In genomic region chr9:5787759-5788329, GRCh38 we compare ENCODE assay signal across 15 cellular contexts. TPM values are rescaled to one million over a fixed set of nuclear protein-coding genes. Genes with fewer than 3 reads are reported as not detected.
A peak's percentile ranks its signal among the peaks of the same experiment; 100 is the strongest.
DNase-seq lines count a peak whose midpoint lies in the region; ATAC-seq, FAIRE-seq and TF ChIP-seq lines count a peak whose summit lies in the region.
"Had no signal": no experiment of that assay in that cellular context is flagged by ENCODE, and none has a peak within 500 bp of the region (broad histone marks: within the 10 kb centered on the region; RNA-seq: fewer than 3 reads in every experiment).

No MANE protein-coding gene starts in this region.

- TF ChIP-seq POLR2A in GM18505 (IDR thresholded peaks at IDR 0.05; ENCODE audit: borderline replicate concordance, extremely low read depth, insufficient read depth, insufficient read length) (no peak), gastrocnemius medialis (IDR thresholded peaks at IDR 0.05) (no peak)

- H3K27ac ChIP-seq in astrocyte (ENCODE audit: low read depth, low read length): no peak overlapping the region
- H3K27ac ChIP-seq in gastrocnemius medialis: no peak overlapping the region
- H3K27ac ChIP-seq: KMS-11, PC-9 had no signal

- no peak overlapping the region for H3K9ac ChIP-seq in astrocyte (ENCODE audit: low read length)
- H3K9ac ChIP-seq: KMS-11 had no signal

- no peaks in the 10 kb centered on the region for H3K27me3 Mint-ChIP-seq in activated naive CD4-positive, alpha-beta T cell treated with anti-CD3 and anti-CD28 coated beads for 36 hours (ENCODE audit: low read depth)
- no peaks in the 10 kb centered on the region for H3K27me3 Mint-ChIP-seq in T-cell
- no peaks in the 10 kb centered on the region for H3K27me3 Mint-ChIP-seq in astrocyte (ENCODE audit: low read depth, unreplicated experiment)
- no peaks in the 10 kb centered on the region for H3K27me3 Mint-ChIP-seq in stimulated activated naive CD8-positive, alpha-beta T cell treated with anti-CD3 and anti-CD28 coated beads, Interleukin-15, Interleukin-2, amounts not matched to agents 100 ng/mL and 50 ng/mL, for 24 hours

- DNase-seq in activated naive CD4-positive, alpha-beta T cell treated with anti-CD3 and anti-CD28 coated beads for 36 hours: no peak
- no peak for DNase-seq in activated naive CD4-positive, alpha-beta T cell treated with anti-CD3 and anti-CD28 coated beads, Interleukin-2, amount 50 U/mL, for 16 hours
- no peak for DNase-seq in T-cell
- no peak for DNase-seq in astrocyte (ENCODE audit: low read depth)
- DNase-seq in gastrocnemius medialis: no peak
- DNase-seq: AML-193, H7, NCI-H1436, NCI-H2029, NCI-H2171 treated with DMSO at 0.1 percent for 48 hours, NCI-H774, PC-9 had no signal

- peak; percentile 13 for FAIRE-seq in astrocyte (lab: Jason Lieb, UNC)

- no peaks in the 10 kb centered on the region for H3K4me1 ChIP-seq in astrocyte (ENCODE audit: insufficient read depth, low read length)
- peaks cover 0 to 19% of the 10 kb centered on the region in 2 donors for H3K4me1 ChIP-seq in gastrocnemius medialis

- no peak overlapping the region for H3K4me2 ChIP-seq in astrocyte (ENCODE audit: low read length)
- H3K4me2 ChIP-seq: KMS-11, PC-9 had no signal

- peaks cover 52% of the 10 kb centered on the region for H3K4me1 Mint-ChIP-seq in activated naive CD4-positive, alpha-beta T cell treated with anti-CD3 and anti-CD28 coated beads for 36 hours (ENCODE audit: low read depth)
- H3K4me1 Mint-ChIP-seq in T-cell: peaks cover 31 to 35% (median 32%) of the 10 kb centered on the region in 3 donors
- H3K4me1 Mint-ChIP-seq in astrocyte (ENCODE audit: low read depth, unreplicated experiment): peaks cover 24% of the 10 kb centered on the region
- peaks cover 58% of the 10 kb centered on the region for H3K4me1 Mint-ChIP-seq in stimulated activated naive CD8-positive, alpha-beta T cell treated with anti-CD3 and anti-CD28 coated beads, Interleukin-15, Interleukin-2, amounts not matched to agents 100 ng/mL and 50 ng/mL, for 24 hours (ENCODE audit: low read depth)

- in situ Hi-C loops in gastrocnemius medialis (cut with MboI; ENCODE audit: low sequenced_read_pairs in 4 of 4): no loop called here

- no peaks in the 10 kb centered on the region for H3K9me3 ChIP-seq in astrocyte (ENCODE audit: insufficient read depth, low read depth, low read length)
- H3K9me3 ChIP-seq in gastrocnemius medialis: no peaks in the 10 kb centered on the region

- H4K20me1 ChIP-seq in astrocyte (ENCODE audit: insufficient read depth, low read length): no peaks in the 10 kb centered on the region

- H3K4me3 Mint-ChIP-seq in activated naive CD4-positive, alpha-beta T cell treated with anti-CD3 and anti-CD28 coated beads for 36 hours: no peak overlapping the region
- no peak overlapping the region for H3K4me3 Mint-ChIP-seq in T-cell
- no peak overlapping the region for H3K4me3 Mint-ChIP-seq in astrocyte (ENCODE audit: unreplicated experiment)
- H3K4me3 Mint-ChIP-seq in stimulated activated naive CD8-positive, alpha-beta T cell treated with anti-CD3 and anti-CD28 coated beads, Interleukin-15, Interleukin-2, amounts not matched to agents 100 ng/mL and 50 ng/mL, for 24 hours: peak overlapping the region; percentile 3

- TF ChIP-seq CTCF in astrocyte (IDR thresholded peaks at IDR 0.05; ENCODE audit: insufficient read depth, low read depth, low read length) (no peak), gastrocnemius medialis (IDR thresholded peaks at IDR 0.05 in 4 of 5, conservative IDR thresholded peaks at IDR 0.05 in 1 of 5) (no peak)

- CTCF ChIA-PET in activated naive CD4-positive, alpha-beta T cell treated with anti-CD3 and anti-CD28 coated beads for 36 hours (lab: Charles Lee): interaction anchor here (1.4 to 2.0 kb wide), 2 partner anchors 11 kb away, joined by 4 read pairs; no protein-coding TSS in a partner anchor
- CTCF ChIA-PET in T-cell (lab: Charles Lee): interaction anchor here in 1 of 2 donors (0.6 kb wide), 1 partner anchor 1041 kb away, joined by 3 read pairs; no protein-coding TSS in a partner anchor

- peak overlapping the region; percentile 75 for H3K27ac Mint-ChIP-seq in activated naive CD4-positive, alpha-beta T cell treated with anti-CD3 and anti-CD28 coated beads for 36 hours
- H3K27ac Mint-ChIP-seq in T-cell: peak overlapping the region; percentile 19 to 41
- no peak overlapping the region for H3K27ac Mint-ChIP-seq in astrocyte (ENCODE audit: unreplicated experiment)
- H3K27ac Mint-ChIP-seq in stimulated activated naive CD8-positive, alpha-beta T cell treated with anti-CD3 and anti-CD28 coated beads, Interleukin-15, Interleukin-2, amounts not matched to agents 100 ng/mL and 50 ng/mL, for 24 hours: peak overlapping the region; percentile 76

- H2AFZ ChIP-seq in astrocyte (ENCODE audit: low read depth, low read length): no peak overlapping the region
- H2AFZ ChIP-seq: PC-9 had no signal

- no peak overlapping the region for H3K4me3 ChIP-seq in astrocyte (ENCODE audit: insufficient read depth, low read depth, low read length)
- H3K4me3 ChIP-seq in gastrocnemius medialis: no peak overlapping the region
- H3K4me3 ChIP-seq: PC-9 had no signal

- H3K36me3 Mint-ChIP-seq in activated naive CD4-positive, alpha-beta T cell treated with anti-CD3 and anti-CD28 coated beads for 36 hours (ENCODE audit: low read depth): peaks cover 61% of the 10 kb centered on the region
- H3K36me3 Mint-ChIP-seq in T-cell: peaks cover 85% of the 10 kb centered on the region
- H3K36me3 Mint-ChIP-seq in astrocyte (ENCODE audit: low read depth, unreplicated experiment): peaks cover 6% of the 10 kb centered on the region
- H3K36me3 Mint-ChIP-seq in stimulated activated naive CD8-positive, alpha-beta T cell treated with anti-CD3 and anti-CD28 coated beads, Interleukin-15, Interleukin-2, amounts not matched to agents 100 ng/mL and 50 ng/mL, for 24 hours (ENCODE audit: low read depth): peaks cover 85% of the 10 kb centered on the region

- H3K36me3 ChIP-seq in astrocyte (ENCODE audit: insufficient read depth, low read length) (peaks cover 4% of the 10 kb centered on the region), gastrocnemius medialis (peaks cover 2 to 15% of the 10 kb centered on the region in 2 donors)

- no peaks in the 10 kb centered on the region for H3K79me2 ChIP-seq in astrocyte (ENCODE audit: insufficient read depth, low read length)

- intact Hi-C loops in activated naive CD4-positive, alpha-beta T cell treated with anti-CD3 and anti-CD28 coated beads for 36 hours (cut with micrococcal nuclease): loop anchor here (1.0 to 5.0 kb wide), 3 partner anchors 20 to 331 kb away; partner anchors contain the start of gene ERMP1
- intact Hi-C loops in gastrocnemius medialis (cut with DNase I; ENCODE audit: low total_unique reads): no loop called here

- H3K27me3 ChIP-seq in astrocyte (ENCODE audit: insufficient read depth, low read length) (no peaks in the 10 kb centered on the region), gastrocnemius medialis (no peaks in the 10 kb centered on the region)

- ATAC-seq in T-cell (replicated peaks in 1 of 4) (no peak), GM18505 (IDR thresholded peaks at IDR 0.05; ENCODE audit: unreplicated experiment) (no peak), gastrocnemius medialis (no peak)

- POLR2A ChIA-PET in T-cell (lab: Charles Lee): no interaction called here

- peaks cover 7% of the 10 kb centered on the region for H3K9me3 Mint-ChIP-seq in activated naive CD4-positive, alpha-beta T cell treated with anti-CD3 and anti-CD28 coated beads for 36 hours
- H3K9me3 Mint-ChIP-seq in T-cell: peaks cover 4 to 5% (median 4%) of the 10 kb centered on the region in 3 donors
- peaks cover 1% of the 10 kb centered on the region for H3K9me3 Mint-ChIP-seq in astrocyte (ENCODE audit: unreplicated experiment)
- peaks cover 7% of the 10 kb centered on the region for H3K9me3 Mint-ChIP-seq in stimulated activated naive CD8-positive, alpha-beta T cell treated with anti-CD3 and anti-CD28 coated beads, Interleukin-15, Interleukin-2, amounts not matched to agents 100 ng/mL and 50 ng/mL, for 24 hours

RNA-seq across cellular contexts. Expression of gene ERMP1, which starts 45.1 kb away (rescaled TPM):
- total RNA-seq in activated naive CD4-positive, alpha-beta T cell treated with anti-CD3 and anti-CD28 coated beads for 36 hours: 10 to 100 TPM; 23.5 to 27.1 TPM
- total RNA-seq in T-cell (10 to 100 TPM; 12.1 to 23.5 (median 17.7) TPM), astrocyte (8.8 and 11.8 TPM in 2 replicates), gastrocnemius medialis (1 to 10 TPM; 4.4 to 7.4 (median 6.3) TPM)
